25 cellular contexts compared by ENCODE assay signal in genomic region chr19:49357186-49357585, GRCh38. TPM values are rescaled to one million over a fixed set of nuclear protein-coding genes. Genes with fewer than 3 reads are reported as not detected.
DNase-seq lines count a peak whose midpoint lies in the region; ATAC-seq and TF ChIP-seq lines count a peak whose summit lies in the region.
"Had no signal": no experiment of that assay in that cellular context is flagged by ENCODE, and none has a peak within 500 bp of the region (broad histone marks: within the 10 kb centered on the region; RNA-seq: fewer than 3 reads in every experiment).

No MANE protein-coding gene starts in this region.

- no peak overlapping the region for H3K4me2 ChIP-seq in mammary epithelial cell (ENCODE audit: insufficient read depth, low read depth, low read length)

- H3K27me3 ChIP-seq in breast epithelium (no peaks in the 10 kb centered on the region), mammary epithelial cell (ENCODE audit: insufficient read depth, low read length) (no peaks in the 10 kb centered on the region), stomach smooth muscle (ENCODE audit: control insufficient read depth in 1 of 2, insufficient read depth in 2 of 2, low read length in 2 of 2) (no peaks in the 10 kb centered on the region)
- H3K27me3 ChIP-seq: foreskin keratinocyte, SJCRH30, upper lobe of right lung had no signal

- intact Hi-C loops in breast epithelium (cut with DNase I; ENCODE audit: low total_unique reads) (loop anchor here (5.0 kb wide), 1 partner anchor 1660 kb away; the partner anchor contains the start of gene KLK10), mammary epithelial cell (cut with micrococcal nuclease) (no loop called here)

- DNase-seq in breast epithelium (ENCODE audit: low spot score in 2 of 2) (no peak), mammary epithelial cell (no peak), T-helper 17 cell (no peak), mesothelial cell of epicardium (ENCODE audit: low spot score in 2 of 2, unreplicated experiment in 2 of 2) (no peak), NCI-H2029 (lab: John Stamatoyannopoulos, UW) (no peak)
- DNase-seq: activated CD4-positive, alpha-beta T cell treated with anti-CD3 and anti-CD28 coated beads, Interleukin-2, amount 50 U/mL, for 48 hours; activated effector memory CD4-positive, alpha-beta T cell treated with anti-CD3 and anti-CD28 coated beads, Interleukin-2, amount 50 U/mL, for 16 hours; AML-193; COR-L47; foreskin keratinocyte; naive thymus-derived CD4-positive, alpha-beta T cell; SJCRH30; stimulated activated CD4-positive, alpha-beta T cell treated with anti-CD3 and anti-CD28 coated beads, Interleukin-2, amount 100 ng/mL, for 24 hours; upper lobe of right lung had no signal

- ATAC-seq in T-helper 17 cell (no peak), HG02678 (IDR thresholded peaks at IDR 0.05; ENCODE audit: unreplicated experiment) (no peak), HG03565 (IDR thresholded peaks at IDR 0.05; ENCODE audit: unreplicated experiment) (no peak)
- ATAC-seq: foreskin keratinocyte; naive thymus-derived CD4-positive, alpha-beta T cell; upper lobe of right lung had no signal

- no peak overlapping the region for H3K9ac ChIP-seq in mammary epithelial cell (ENCODE audit: insufficient read depth, low read length)
- H3K9ac ChIP-seq in stomach smooth muscle (ENCODE audit: low read length in 2 of 2): no peak overlapping the region

- H3K4me1 Mint-ChIP-seq in T-helper 17 cell (peaks cover 32% of the 10 kb centered on the region), mesothelial cell of epicardium (peaks cover 27% of the 10 kb centered on the region)

- no peaks in the 10 kb centered on the region for H3K79me2 ChIP-seq in mammary epithelial cell (ENCODE audit: insufficient read depth, low read length)

- H3K4me1 ChIP-seq in breast epithelium: peaks cover 0 to 4% of the 10 kb centered on the region in 2 donors
- H3K4me1 ChIP-seq in mammary epithelial cell (ENCODE audit: insufficient read depth, low read length): no peaks in the 10 kb centered on the region
- peaks cover 22% of the 10 kb centered on the region for H3K4me1 ChIP-seq in stomach smooth muscle (ENCODE audit: control insufficient read depth, insufficient read depth, low read length)
- H3K4me1 ChIP-seq: foreskin keratinocyte, SJCRH30 had no signal

- peak overlapping the region; percentile 76 to 90 for H3K27ac ChIP-seq in breast epithelium
- no peak overlapping the region for H3K27ac ChIP-seq in mammary epithelial cell (ENCODE audit: insufficient read depth, low read depth, low read length)
- peak overlapping the region; percentile 18 for H3K27ac ChIP-seq in stomach smooth muscle (ENCODE audit: low read length)
- H3K27ac ChIP-seq: 22Rv1, foreskin keratinocyte, SJCRH30, upper lobe of right lung had no signal

- H3K27me3 Mint-ChIP-seq in T-helper 17 cell (peaks cover 23% of the 10 kb centered on the region), mesothelial cell of epicardium (ENCODE audit: low read depth) (no peaks in the 10 kb centered on the region)

- no peaks in the 10 kb centered on the region for H3K36me3 ChIP-seq in breast epithelium
- no peaks in the 10 kb centered on the region for H3K36me3 ChIP-seq in mammary epithelial cell (ENCODE audit: insufficient read depth, low read length)
- peaks cover 4 to 31% of the 10 kb centered on the region in 2 donors for H3K36me3 ChIP-seq in stomach smooth muscle (ENCODE audit: control insufficient read depth in 2 of 2, insufficient read depth in 2 of 2, low read length in 2 of 2)

- H3K27ac Mint-ChIP-seq in T-helper 17 cell: peak overlapping the region; percentile 27
- H3K27ac Mint-ChIP-seq in mesothelial cell of epicardium: peak overlapping the region; percentile 88
- H3K27ac Mint-ChIP-seq: stimulated activated naive CD8-positive, alpha-beta T cell treated with anti-CD3 and anti-CD28 coated beads, Interleukin-15, Interleukin-2, amounts not matched to agents 100 ng/mL and 50 ng/mL, for 24 hours had no signal

- no peak for TF ChIP-seq POLR2A in breast epithelium (IDR thresholded peaks at IDR 0.05)

- in situ Hi-C loops in mammary epithelial cell (cut with MboI; ENCODE audit: low sequenced_read_pairs in 2 of 2): no loop called here

- H3K9me3 Mint-ChIP-seq in mesothelial cell of epicardium: no peaks in the 10 kb centered on the region
- H3K9me3 Mint-ChIP-seq: naive thymus-derived CD4-positive, alpha-beta T cell; stimulated activated naive CD8-positive, alpha-beta T cell treated with anti-CD3 and anti-CD28 coated beads, Interleukin-15, Interleukin-2, amounts not matched to agents 100 ng/mL and 50 ng/mL, for 24 hours had no signal

- no peak for TF ChIP-seq CTCF in breast epithelium (IDR thresholded peaks at IDR 0.05)
- TF ChIP-seq CTCF in mammary epithelial cell (conservative IDR thresholded peaks at IDR 0.05 in 1 of 2, IDR thresholded peaks at IDR 0.05 in 1 of 2; ENCODE audit: extremely low read depth in 1 of 2, insufficient read depth in 1 of 2, low read depth in 1 of 2, low read length in 2 of 2): no peak
- no peak for TF ChIP-seq CTCF in mesothelial cell of epicardium (IDR thresholded peaks at IDR 0.05; ENCODE audit: unreplicated experiment)

- H3K4me3 Mint-ChIP-seq in T-helper 17 cell: peak overlapping the region; percentile 41
- peak overlapping the region; percentile 50 for H3K4me3 Mint-ChIP-seq in mesothelial cell of epicardium
- H3K4me3 Mint-ChIP-seq: naive thymus-derived CD4-positive, alpha-beta T cell; stimulated activated naive CD8-positive, alpha-beta T cell treated with anti-CD3 and anti-CD28 coated beads, Interleukin-15, Interleukin-2, amounts not matched to agents 100 ng/mL and 50 ng/mL, for 24 hours had no signal

- BruUV-seq in mammary epithelial cell (replicated peaks; lab: Mats Ljungman, UMichigan): no TSS peak

- no peak overlapping the region for H2AFZ ChIP-seq in mammary epithelial cell (ENCODE audit: low read depth, low read length)

- dilution Hi-C loops in mammary epithelial cell (cut with HindIII; ENCODE audit: low sequenced_read_pairs): no loop called here

- H3K4me3 ChIP-seq in breast epithelium (no peak overlapping the region), mammary epithelial cell (replicated peaks in 1 of 3; ENCODE audit: insufficient read depth in 1 of 3, low read depth in 2 of 3, low read length in 3 of 3) (no peak overlapping the region), stomach smooth muscle (ENCODE audit: low read length in 2 of 2) (no peak overlapping the region)
- H3K4me3 ChIP-seq: SJCRH30, upper lobe of right lung had no signal

- WGBS in mammary epithelial cell (ENCODE audit: low coverage, missing lambda C conversion rate): 82% methylated on average over 8 of the region's 9 CpGs

- no peaks in the 10 kb centered on the region for H4K20me1 ChIP-seq in mammary epithelial cell (ENCODE audit: insufficient read depth, low read length)

- H3K36me3 Mint-ChIP-seq in T-helper 17 cell (ENCODE audit: low read depth) (peaks cover 2% of the 10 kb centered on the region), mesothelial cell of epicardium (peaks cover 30% of the 10 kb centered on the region)
- H3K36me3 Mint-ChIP-seq: naive thymus-derived CD4-positive, alpha-beta T cell had no signal

- CTCF ChIA-PET in mammary epithelial cell (lab: Charles Lee; ENCODE audit: low non-redundant PET): no interaction called here

- H3K9me3 ChIP-seq in breast epithelium (no peaks in the 10 kb centered on the region), mammary epithelial cell (replicated peaks; ENCODE audit: insufficient read depth, low read length) (no peaks in the 10 kb centered on the region), T-helper 17 cell (ENCODE audit: control insufficient read depth, low read length, poor library complexity, severe bottlenecking) (no peaks in the 10 kb centered on the region), stomach smooth muscle (ENCODE audit: control insufficient read depth in 2 of 2, low read length in 2 of 2) (no peaks in the 10 kb centered on the region)
- H3K9me3 ChIP-seq: SJCRH30, upper lobe of right lung had no signal

RNA-seq across cellular contexts. Expression of gene TEAD2, which starts 5.0 kb away (rescaled TPM):
- 10 to 100 TPM; 24.9 to 30.0 (median 25.1) TPM for total RNA-seq in breast epithelium
- total RNA-seq in mammary epithelial cell: 10 to 100 TPM; 20.8 to 40.3 TPM
- 20.4 TPM for polyA plus RNA-seq in mammary epithelial cell
- polyA minus RNA-seq in mammary epithelial cell: 37.6 TPM
- total RNA-seq in T-helper 17 cell: under 1 TPM in 1 of 2 donors, not detected in 1; 0.17 TPM
- 168 to 170 TPM (median 169 TPM) in 3 replicates for total RNA-seq in mesothelial cell of epicardium
- total RNA-seq: T-helper 1 cell treated with Interleukin-12 subunit alpha and Interleukin-12 subunit beta and Interleukin-4 antibody, amounts not matched to agents 30 ng/mL and 1 ng/mL, for 36 hours had no signal
- polyA plus RNA-seq: naive thymus-derived CD4-positive, alpha-beta T cell had no signal

RNA-seq across cellular contexts. Expression of gene DKKL1, which starts 6.5 kb away (rescaled TPM):
- total RNA-seq in breast epithelium (1 to 10 TPM in 1 of 3 donors, under 1 TPM in 1, not detected in 1; 0.64 to 1.8 TPM), mammary epithelial cell (not detected), T-helper 17 cell (not detected), mesothelial cell of epicardium (8.6 to 9.9 TPM (median 8.7 TPM) in 3 replicates)
- polyA plus RNA-seq in mammary epithelial cell: 0.18 TPM
- polyA minus RNA-seq in mammary epithelial cell: not detected
- total RNA-seq: bronchial epithelial cell; epithelial cell of proximal tubule; M059J; naive thymus-derived CD4-positive, alpha-beta T cell; T-helper 1 cell treated with Interleukin-12 subunit alpha and Interleukin-12 subunit beta and Interleukin-4 antibody, amounts not matched to agents 30 ng/mL and 1 ng/mL, for 36 hours; upper lobe of right lung had no signal
- polyA plus RNA-seq: naive thymus-derived CD4-positive, alpha-beta T cell had no signal

RNA-seq across cellular contexts. Expression of gene CD37, which starts 22.0 kb away (rescaled TPM):
- total RNA-seq in breast epithelium (10 to 100 TPM in 2 of 3 donors, 1 to 10 TPM in 1; 2.9 to 19.7 (median 15.4) TPM), mammary epithelial cell (not detected), T-helper 17 cell (100 to 1,000 TPM; 288 to 373 TPM), mesothelial cell of epicardium (not detected in 3 replicates)
- not detected for polyA plus RNA-seq in mammary epithelial cell
- polyA minus RNA-seq in mammary epithelial cell: not detected
- total RNA-seq: bronchial epithelial cell, dermis microvascular lymphatic vessel endothelial cell, epithelial cell of proximal tubule, foreskin keratinocyte, kidney epithelial cell, M059J, SJCRH30 had no signal
- polyA plus RNA-seq: foreskin keratinocyte had no signal

RNA-seq across cellular contexts. Expression of gene KASH5, which starts 30.9 kb away (rescaled TPM):
- total RNA-seq in breast epithelium (1 to 10 TPM in 1 of 3 donors, not detected in 2; 1.9 TPM), mammary epithelial cell (not detected), T-helper 17 cell (under 1 TPM in 1 of 2 donors, not detected in 1; 0.86 TPM), mesothelial cell of epicardium (not detected in 3 replicates)
- polyA plus RNA-seq in mammary epithelial cell: not detected
- polyA minus RNA-seq in mammary epithelial cell: not detected
- total RNA-seq: bronchial epithelial cell; dermis microvascular lymphatic vessel endothelial cell; foreskin keratinocyte; kidney epithelial cell; M059J; SJCRH30; T-helper 1 cell treated with Interleukin-12 subunit alpha and Interleukin-12 subunit beta and Interleukin-4 antibody, amounts not matched to agents 30 ng/mL and 1 ng/mL, for 36 hours had no signal
- polyA plus RNA-seq: foreskin keratinocyte; naive thymus-derived CD4-positive, alpha-beta T cell had no signal

RNA-seq across cellular contexts. Expression of gene SLC6A16, which starts 32.2 kb away (rescaled TPM):
- total RNA-seq in breast epithelium (1 to 10 TPM; 1.2 to 2.7 (median 2.0) TPM), mammary epithelial cell (under 1 TPM; 0.17 to 0.59 TPM), T-helper 17 cell (1 to 10 TPM; 3.1 to 3.7 TPM), mesothelial cell of epicardium (5.6 to 6.1 TPM (median 5.8 TPM) in 3 replicates)
- polyA plus RNA-seq in mammary epithelial cell: 0.01 TPM
- not detected for polyA minus RNA-seq in mammary epithelial cell
- total RNA-seq: bronchial epithelial cell, foreskin keratinocyte had no signal

Comparison
In these comparisons a context has a peak if more than half of its experiments do, and no peak if none do; other contexts are left out.
1. RNA of gene TEAD2, which starts 5.0 kb away (total RNA-seq): 168 to 170 TPM in mesothelial cell of epicardium, 20.8 to 40.3 TPM in mammary epithelial cell and 24.9 to 30.0 TPM in breast epithelium; 0.17 TPM in T-helper 17 cell; every median in the first group is over 10 times any median in the second.
2. RNA of gene CD37, which starts 22.0 kb away (total RNA-seq): 288 to 373 TPM in T-helper 17 cell; 2.9 to 19.7 TPM in breast epithelium, not detected in mesothelial cell of epicardium and not detected in mammary epithelial cell; every median in the first group is over 10 times any median in the second.